ENCODE assay signal across 1 cellular context in the genomic region with DNA sequence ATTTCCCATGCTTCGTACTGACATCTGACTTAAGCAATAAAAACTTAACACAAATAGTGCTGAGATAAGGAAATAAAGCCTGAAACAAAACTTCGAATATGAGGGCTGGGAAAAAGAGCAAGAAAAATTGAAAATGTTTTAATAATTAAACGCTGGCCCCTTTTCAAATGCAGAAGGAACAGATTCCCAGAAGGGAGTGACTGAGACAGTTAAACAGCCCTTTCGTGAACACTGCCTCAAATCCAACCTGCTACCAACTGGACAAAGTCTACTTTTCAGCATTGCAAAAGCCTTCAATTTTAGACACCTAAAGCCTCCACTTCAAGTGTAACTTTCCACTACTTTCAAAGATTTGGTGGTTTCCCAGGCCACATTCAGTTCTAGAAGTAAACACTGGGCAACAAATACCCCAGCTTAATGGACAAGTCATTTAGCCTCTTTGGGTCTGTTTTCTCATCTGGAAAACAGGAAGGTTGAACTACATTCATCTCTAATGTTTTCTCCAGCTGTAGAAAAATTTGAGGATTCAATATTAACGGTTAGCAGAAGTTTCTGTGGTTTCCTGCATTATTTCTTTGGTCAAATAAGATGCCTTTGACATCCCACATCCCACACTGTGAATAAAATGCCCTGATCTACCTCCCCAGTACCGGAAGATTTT.
TF ChIP-seq lines count a peak whose summit lies in the region.

No MANE protein-coding gene starts in this region.

TF ChIP-seq in HepG2, 621 proteins besides CTCF, POLR2A, EP300 and RAD21 (continued from another document and continues in another):
- TF ChIP-seq, protein P1, sequence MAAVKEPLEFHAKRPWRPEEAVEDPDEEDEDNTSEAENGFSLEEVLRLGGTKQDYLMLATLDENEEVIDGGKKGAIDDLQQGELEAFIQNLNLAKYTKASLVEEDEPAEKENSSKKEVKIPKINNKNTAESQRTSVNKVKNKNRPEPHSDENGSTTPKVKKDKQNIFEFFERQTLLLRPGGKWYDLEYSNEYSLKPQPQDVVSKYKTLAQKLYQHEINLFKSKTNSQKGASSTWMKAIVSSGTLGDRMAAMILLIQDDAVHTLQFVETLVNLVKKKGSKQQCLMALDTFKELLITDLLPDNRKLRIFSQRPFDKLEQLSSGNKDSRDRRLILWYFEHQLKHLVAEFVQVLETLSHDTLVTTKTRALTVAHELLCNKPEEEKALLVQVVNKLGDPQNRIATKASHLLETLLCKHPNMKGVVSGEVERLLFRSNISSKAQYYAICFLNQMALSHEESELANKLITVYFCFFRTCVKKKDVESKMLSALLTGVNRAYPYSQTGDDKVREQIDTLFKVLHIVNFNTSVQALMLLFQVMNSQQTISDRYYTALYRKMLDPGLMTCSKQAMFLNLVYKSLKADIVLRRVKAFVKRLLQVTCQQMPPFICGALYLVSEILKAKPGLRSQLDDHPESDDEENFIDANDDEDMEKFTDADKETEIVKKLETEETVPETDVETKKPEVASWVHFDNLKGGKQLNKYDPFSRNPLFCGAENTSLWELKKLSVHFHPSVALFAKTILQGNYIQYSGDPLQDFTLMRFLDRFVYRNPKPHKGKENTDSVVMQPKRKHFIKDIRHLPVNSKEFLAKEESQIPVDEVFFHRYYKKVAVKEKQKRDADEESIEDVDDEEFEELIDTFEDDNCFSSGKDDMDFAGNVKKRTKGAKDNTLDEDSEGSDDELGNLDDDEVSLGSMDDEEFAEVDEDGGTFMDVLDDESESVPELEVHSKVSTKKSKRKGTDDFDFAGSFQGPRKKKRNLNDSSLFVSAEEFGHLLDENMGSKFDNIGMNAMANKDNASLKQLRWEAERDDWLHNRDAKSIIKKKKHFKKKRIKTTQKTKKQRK (IDR thresholded peaks at IDR 0.05; ENCODE audit: low read length) = no peak
- TF ChIP-seq HNRNPH1 (optimal IDR thresholded peaks at IDR 0.05; ENCODE audit: low read depth, low read length) (no peak), ZNF530 (CRISPR knock-in tag; IDR thresholded peaks at IDR 0.05; ENCODE audit: low read depth) (no peak), FOXO1 (CRISPR knock-in tag; IDR thresholded peaks at IDR 0.05) (no peak; the same call in 1 of the 2 replicates), ZNF737 (CRISPR knock-in tag; IDR thresholded peaks at IDR 0.05; ENCODE audit: borderline replicate concordance) (no peak), POLR2AphosphoS5 (IDR thresholded peaks at IDR 0.05; ENCODE audit: low read depth, low read length) (no peak; the same call in 1 of the 2 replicates), NFIC (IDR thresholded peaks at IDR 0.05; ENCODE audit: low read length) (peak; percentile 73; the same call in 1 of the 2 replicates), ZNF724P (CRISPR knock-in tag; IDR thresholded peaks at IDR 0.05; ENCODE audit: borderline replicate concordance) (no peak), NCOR1 (IDR thresholded peaks at IDR 0.05; ENCODE audit: borderline replicate concordance, low read length) (peak; percentile 68; the same call in 1 of the 2 replicates), SPEN (CRISPR knock-in tag; IDR thresholded peaks at IDR 0.05; ENCODE audit: low read depth) (no peak), FOSL1 (CRISPR knock-in tag; IDR thresholded peaks at IDR 0.05; ENCODE audit: borderline replicate concordance) (no peak), ZIK1 (CRISPR knock-in tag; IDR thresholded peaks at IDR 0.05; ENCODE audit: borderline replicate concordance, low read depth) (no peak), RFX1 (IDR thresholded peaks at IDR 0.05) (peak; percentile 33; the same call in 1 of the 2 replicates), SYNCRIP (IDR thresholded peaks at IDR 0.05; ENCODE audit: insufficient read depth, low read depth, low read length) (no peak), ZNF562 (CRISPR knock-in tag; IDR thresholded peaks at IDR 0.05; ENCODE audit: borderline replicate concordance) (no peak), ZNF230 (CRISPR knock-in tag; IDR thresholded peaks at IDR 0.05) (no peak), NONO (IDR thresholded peaks at IDR 0.05) (no peak), NONO (CRISPR knock-in tag; conservative IDR thresholded peaks at IDR 0.05) (no peak), SMAD3 (CRISPR knock-in tag; IDR thresholded peaks at IDR 0.05) (no peak), NBN (conservative IDR thresholded peaks at IDR 0.05) (no peak), ZNF343 (CRISPR knock-in tag; IDR thresholded peaks at IDR 0.05) (no peak), ZNF629 (CRISPR knock-in tag; conservative IDR thresholded peaks at IDR 0.05) (0 out of 2 replicates have a peak, but pooled peaks have one; percentile 15)
- TF ChIP-seq, protein P2, sequence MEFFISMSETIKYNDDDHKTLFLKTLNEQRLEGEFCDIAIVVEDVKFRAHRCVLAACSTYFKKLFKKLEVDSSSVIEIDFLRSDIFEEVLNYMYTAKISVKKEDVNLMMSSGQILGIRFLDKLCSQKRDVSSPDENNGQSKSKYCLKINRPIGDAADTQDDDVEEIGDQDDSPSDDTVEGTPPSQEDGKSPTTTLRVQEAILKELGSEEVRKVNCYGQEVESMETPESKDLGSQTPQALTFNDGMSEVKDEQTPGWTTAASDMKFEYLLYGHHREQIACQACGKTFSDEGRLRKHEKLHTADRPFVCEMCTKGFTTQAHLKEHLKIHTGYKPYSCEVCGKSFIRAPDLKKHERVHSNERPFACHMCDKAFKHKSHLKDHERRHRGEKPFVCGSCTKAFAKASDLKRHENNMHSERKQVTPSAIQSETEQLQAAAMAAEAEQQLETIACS (CRISPR knock-in tag; IDR thresholded peaks at IDR 0.05) = no peak
- TF ChIP-seq, protein P3, sequence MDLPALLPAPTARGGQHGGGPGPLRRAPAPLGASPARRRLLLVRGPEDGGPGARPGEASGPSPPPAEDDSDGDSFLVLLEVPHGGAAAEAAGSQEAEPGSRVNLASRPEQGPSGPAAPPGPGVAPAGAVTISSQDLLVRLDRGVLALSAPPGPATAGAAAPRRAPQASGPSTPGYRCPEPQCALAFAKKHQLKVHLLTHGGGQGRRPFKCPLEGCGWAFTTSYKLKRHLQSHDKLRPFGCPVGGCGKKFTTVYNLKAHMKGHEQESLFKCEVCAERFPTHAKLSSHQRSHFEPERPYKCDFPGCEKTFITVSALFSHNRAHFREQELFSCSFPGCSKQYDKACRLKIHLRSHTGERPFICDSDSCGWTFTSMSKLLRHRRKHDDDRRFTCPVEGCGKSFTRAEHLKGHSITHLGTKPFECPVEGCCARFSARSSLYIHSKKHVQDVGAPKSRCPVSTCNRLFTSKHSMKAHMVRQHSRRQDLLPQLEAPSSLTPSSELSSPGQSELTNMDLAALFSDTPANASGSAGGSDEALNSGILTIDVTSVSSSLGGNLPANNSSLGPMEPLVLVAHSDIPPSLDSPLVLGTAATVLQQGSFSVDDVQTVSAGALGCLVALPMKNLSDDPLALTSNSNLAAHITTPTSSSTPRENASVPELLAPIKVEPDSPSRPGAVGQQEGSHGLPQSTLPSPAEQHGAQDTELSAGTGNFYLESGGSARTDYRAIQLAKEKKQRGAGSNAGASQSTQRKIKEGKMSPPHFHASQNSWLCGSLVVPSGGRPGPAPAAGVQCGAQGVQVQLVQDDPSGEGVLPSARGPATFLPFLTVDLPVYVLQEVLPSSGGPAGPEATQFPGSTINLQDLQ (CRISPR knock-in tag; IDR thresholded peaks at IDR 0.05) = no peak
- TF ChIP-seq, protein P4, sequence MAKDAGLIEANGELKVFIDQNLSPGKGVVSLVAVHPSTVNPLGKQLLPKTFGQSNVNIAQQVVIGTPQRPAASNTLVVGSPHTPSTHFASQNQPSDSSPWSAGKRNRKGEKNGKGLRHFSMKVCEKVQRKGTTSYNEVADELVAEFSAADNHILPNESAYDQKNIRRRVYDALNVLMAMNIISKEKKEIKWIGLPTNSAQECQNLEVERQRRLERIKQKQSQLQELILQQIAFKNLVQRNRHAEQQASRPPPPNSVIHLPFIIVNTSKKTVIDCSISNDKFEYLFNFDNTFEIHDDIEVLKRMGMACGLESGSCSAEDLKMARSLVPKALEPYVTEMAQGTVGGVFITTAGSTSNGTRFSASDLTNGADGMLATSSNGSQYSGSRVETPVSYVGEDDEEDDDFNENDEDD (CRISPR knock-in tag; IDR thresholded peaks at IDR 0.05; ENCODE audit: borderline replicate concordance) = no peak
- TF ChIP-seq, protein P5, sequence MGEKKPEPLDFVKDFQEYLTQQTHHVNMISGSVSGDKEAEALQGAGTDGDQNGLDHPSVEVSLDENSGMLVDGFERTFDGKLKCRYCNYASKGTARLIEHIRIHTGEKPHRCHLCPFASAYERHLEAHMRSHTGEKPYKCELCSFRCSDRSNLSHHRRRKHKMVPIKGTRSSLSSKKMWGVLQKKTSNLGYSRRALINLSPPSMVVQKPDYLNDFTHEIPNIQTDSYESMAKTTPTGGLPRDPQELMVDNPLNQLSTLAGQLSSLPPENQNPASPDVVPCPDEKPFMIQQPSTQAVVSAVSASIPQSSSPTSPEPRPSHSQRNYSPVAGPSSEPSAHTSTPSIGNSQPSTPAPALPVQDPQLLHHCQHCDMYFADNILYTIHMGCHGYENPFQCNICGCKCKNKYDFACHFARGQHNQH (CRISPR knock-in tag; IDR thresholded peaks at IDR 0.05) = 0 out of 2 replicates have a peak, but pooled peaks have one; percentile 9
- TF ChIP-seq, protein P6, sequence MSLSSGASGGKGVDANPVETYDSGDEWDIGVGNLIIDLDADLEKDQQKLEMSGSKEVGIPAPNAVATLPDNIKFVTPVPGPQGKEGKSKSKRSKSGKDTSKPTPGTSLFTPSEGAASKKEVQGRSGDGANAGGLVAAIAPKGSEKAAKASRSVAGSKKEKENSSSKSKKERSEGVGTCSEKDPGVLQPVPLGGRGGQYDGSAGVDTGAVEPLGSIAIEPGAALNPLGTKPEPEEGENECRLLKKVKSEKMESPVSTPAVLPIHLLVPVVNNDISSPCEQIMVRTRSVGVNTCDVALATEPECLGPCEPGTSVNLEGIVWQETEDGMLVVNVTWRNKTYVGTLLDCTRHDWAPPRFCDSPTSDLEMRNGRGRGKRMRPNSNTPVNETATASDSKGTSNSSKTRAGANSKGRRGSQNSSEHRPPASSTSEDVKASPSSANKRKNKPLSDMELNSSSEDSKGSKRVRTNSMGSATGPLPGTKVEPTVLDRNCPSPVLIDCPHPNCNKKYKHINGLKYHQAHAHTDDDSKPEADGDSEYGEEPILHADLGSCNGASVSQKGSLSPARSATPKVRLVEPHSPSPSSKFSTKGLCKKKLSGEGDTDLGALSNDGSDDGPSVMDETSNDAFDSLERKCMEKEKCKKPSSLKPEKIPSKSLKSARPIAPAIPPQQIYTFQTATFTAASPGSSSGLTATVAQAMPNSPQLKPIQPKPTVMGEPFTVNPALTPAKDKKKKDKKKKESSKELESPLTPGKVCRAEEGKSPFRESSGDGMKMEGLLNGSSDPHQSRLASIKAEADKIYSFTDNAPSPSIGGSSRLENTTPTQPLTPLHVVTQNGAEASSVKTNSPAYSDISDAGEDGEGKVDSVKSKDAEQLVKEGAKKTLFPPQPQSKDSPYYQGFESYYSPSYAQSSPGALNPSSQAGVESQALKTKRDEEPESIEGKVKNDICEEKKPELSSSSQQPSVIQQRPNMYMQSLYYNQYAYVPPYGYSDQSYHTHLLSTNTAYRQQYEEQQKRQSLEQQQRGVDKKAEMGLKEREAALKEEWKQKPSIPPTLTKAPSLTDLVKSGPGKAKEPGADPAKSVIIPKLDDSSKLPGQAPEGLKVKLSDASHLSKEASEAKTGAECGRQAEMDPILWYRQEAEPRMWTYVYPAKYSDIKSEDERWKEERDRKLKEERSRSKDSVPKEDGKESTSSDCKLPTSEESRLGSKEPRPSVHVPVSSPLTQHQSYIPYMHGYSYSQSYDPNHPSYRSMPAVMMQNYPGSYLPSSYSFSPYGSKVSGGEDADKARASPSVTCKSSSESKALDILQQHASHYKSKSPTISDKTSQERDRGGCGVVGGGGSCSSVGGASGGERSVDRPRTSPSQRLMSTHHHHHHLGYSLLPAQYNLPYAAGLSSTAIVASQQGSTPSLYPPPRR (CRISPR knock-in tag; IDR thresholded peaks at IDR 0.05; ENCODE audit: borderline replicate concordance) = no peak
- TF ChIP-seq, protein P7, sequence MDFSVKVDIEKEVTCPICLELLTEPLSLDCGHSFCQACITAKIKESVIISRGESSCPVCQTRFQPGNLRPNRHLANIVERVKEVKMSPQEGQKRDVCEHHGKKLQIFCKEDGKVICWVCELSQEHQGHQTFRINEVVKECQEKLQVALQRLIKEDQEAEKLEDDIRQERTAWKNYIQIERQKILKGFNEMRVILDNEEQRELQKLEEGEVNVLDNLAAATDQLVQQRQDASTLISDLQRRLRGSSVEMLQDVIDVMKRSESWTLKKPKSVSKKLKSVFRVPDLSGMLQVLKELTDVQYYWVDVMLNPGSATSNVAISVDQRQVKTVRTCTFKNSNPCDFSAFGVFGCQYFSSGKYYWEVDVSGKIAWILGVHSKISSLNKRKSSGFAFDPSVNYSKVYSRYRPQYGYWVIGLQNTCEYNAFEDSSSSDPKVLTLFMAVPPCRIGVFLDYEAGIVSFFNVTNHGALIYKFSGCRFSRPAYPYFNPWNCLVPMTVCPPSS (IDR thresholded peaks at IDR 0.05) = no peak
- TF ChIP-seq, protein P8, sequence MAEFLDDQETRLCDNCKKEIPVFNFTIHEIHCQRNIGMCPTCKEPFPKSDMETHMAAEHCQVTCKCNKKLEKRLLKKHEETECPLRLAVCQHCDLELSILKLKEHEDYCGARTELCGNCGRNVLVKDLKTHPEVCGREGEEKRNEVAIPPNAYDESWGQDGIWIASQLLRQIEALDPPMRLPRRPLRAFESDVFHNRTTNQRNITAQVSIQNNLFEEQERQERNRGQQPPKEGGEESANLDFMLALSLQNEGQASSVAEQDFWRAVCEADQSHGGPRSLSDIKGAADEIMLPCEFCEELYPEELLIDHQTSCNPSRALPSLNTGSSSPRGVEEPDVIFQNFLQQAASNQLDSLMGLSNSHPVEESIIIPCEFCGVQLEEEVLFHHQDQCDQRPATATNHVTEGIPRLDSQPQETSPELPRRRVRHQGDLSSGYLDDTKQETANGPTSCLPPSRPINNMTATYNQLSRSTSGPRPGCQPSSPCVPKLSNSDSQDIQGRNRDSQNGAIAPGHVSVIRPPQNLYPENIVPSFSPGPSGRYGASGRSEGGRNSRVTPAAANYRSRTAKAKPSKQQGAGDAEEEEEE (CRISPR knock-in tag; IDR thresholded peaks at IDR 0.05; ENCODE audit: borderline replicate concordance) = no peak
- TF ChIP-seq, protein P9, sequence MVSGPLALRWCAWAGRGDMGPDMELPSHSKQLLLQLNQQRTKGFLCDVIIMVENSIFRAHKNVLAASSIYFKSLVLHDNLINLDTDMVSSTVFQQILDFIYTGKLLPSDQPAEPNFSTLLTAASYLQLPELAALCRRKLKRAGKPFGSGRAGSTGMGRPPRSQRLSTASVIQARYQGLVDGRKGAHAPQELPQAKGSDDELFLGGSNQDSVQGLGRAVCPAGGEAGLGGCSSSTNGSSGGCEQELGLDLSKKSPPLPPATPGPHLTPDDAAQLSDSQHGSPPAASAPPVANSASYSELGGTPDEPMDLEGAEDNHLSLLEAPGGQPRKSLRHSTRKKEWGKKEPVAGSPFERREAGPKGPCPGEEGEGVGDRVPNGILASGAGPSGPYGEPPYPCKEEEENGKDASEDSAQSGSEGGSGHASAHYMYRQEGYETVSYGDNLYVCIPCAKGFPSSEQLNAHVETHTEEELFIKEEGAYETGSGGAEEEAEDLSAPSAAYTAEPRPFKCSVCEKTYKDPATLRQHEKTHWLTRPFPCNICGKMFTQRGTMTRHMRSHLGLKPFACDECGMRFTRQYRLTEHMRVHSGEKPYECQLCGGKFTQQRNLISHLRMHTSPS (CRISPR knock-in tag; IDR thresholded peaks at IDR 0.05; ENCODE audit: low read depth) = no peak
